ENCODE assay signal across 23 cellular contexts in the genomic region with DNA sequence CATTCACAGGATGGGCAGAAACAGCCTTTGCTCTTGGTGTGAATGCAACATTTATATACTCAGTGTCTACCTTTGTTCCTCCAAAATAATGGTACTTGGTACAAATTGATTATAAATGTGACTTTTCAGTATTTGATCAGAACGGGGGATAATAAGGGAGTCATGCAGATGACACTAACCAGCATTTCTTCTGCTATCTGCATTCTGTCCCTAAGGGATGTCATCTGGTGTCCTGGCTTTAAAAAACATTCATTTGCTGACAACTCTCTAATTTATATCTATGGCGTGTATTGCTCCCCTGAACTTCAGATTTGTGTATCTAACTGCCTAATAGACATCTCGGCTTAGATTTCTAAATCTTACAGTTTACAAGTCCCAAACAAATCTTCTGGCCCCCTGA.
"Had no signal": no experiment of that assay in that cellular context is flagged by ENCODE, and none has a peak within 500 bp of the region (broad histone marks: within the 10 kb centered on the region; RNA-seq: fewer than 3 reads in every experiment).

No MANE protein-coding gene starts in this region.

- H3K4me1 Mint-ChIP-seq: memory B cell; stimulated activated naive B cell treated with anti-CD40 and anti-IgM and Interleukin-4, amounts not matched to agents 10 μg/mL and 1 μg/mL and 100 μg/mL, for 72 hours; stimulated activated naive CD8-positive, alpha-beta T cell treated with anti-CD3 and anti-CD28 coated beads, Interleukin-15, amount 100 ng/mL, for 72 hours had no signal

- H3K36me3 Mint-ChIP-seq: memory B cell; stimulated activated naive B cell treated with anti-CD40 and anti-IgM and Interleukin-4, amounts not matched to agents 10 μg/mL and 1 μg/mL and 100 μg/mL, for 72 hours had no signal

- H3K27ac Mint-ChIP-seq: memory B cell; stimulated activated naive B cell treated with anti-CD40 and anti-IgM and Interleukin-4, amounts not matched to agents 10 μg/mL and 1 μg/mL and 100 μg/mL, for 72 hours; stimulated activated naive CD8-positive, alpha-beta T cell treated with anti-CD3 and anti-CD28 coated beads, Interleukin-15, amount 100 ng/mL, for 72 hours had no signal

- H3K9me3 ChIP-seq: esophagus muscularis mucosa, gastrocnemius medialis, heart right ventricle, lower lobe of right lung, neutrophil, sigmoid colon, thoracic aorta, transverse colon had no signal

- ATAC-seq: gastrocnemius medialis; heart right ventricle; left lung; lower lobe of right lung; stimulated activated naive B cell treated with anti-CD40 and anti-IgM and Interleukin-4, amounts not matched to agents 10 μg/mL and 1 μg/mL and 100 μg/mL, for 72 hours; stimulated activated naive CD8-positive, alpha-beta T cell treated with anti-CD3 and anti-CD28 coated beads, Interleukin-15, amount 100 ng/mL, for 72 hours had no signal

- H3K4me3 Mint-ChIP-seq: memory B cell; stimulated activated naive B cell treated with anti-CD40 and anti-IgM and Interleukin-4, amounts not matched to agents 10 μg/mL and 1 μg/mL and 100 μg/mL, for 72 hours; stimulated activated naive CD8-positive, alpha-beta T cell treated with anti-CD3 and anti-CD28 coated beads, Interleukin-15, amount 100 ng/mL, for 72 hours had no signal

- H3K9me3 Mint-ChIP-seq: memory B cell; stimulated activated naive B cell treated with anti-CD40 and anti-IgM and Interleukin-4, amounts not matched to agents 10 μg/mL and 1 μg/mL and 100 μg/mL, for 72 hours had no signal

- H3K27me3 ChIP-seq: dorsolateral prefrontal cortex, esophagus muscularis mucosa, gastrocnemius medialis, heart right ventricle, left lung, neutrophil, sigmoid colon, transverse colon had no signal

- H3K27ac ChIP-seq: dorsolateral prefrontal cortex, epithelial cell of prostate, esophagus muscularis mucosa, gastrocnemius medialis, heart right ventricle, left lung, lower lobe of right lung, neutrophil, sigmoid colon, skin epidermis, thoracic aorta, transverse colon had no signal

- H3K4me1 ChIP-seq: heart right ventricle, left lung, lower lobe of right lung, sigmoid colon had no signal

- DNase-seq: cortex of kidney; dorsolateral prefrontal cortex; effector memory CD4-positive, alpha-beta T cell; gastrocnemius medialis; heart right ventricle; islet precursor cell; left lung; lower lobe of right lung; midbrain; posterior cingulate gyrus; sigmoid colon; stimulated activated CD4-positive, alpha-beta T cell treated with anti-CD3 and anti-CD28 coated beads, Interleukin-2, amount 100 ng/mL, for 24 hours; stimulated activated CD4-positive, alpha-beta T cell treated with anti-CD3 and anti-CD28 coated beads, Interleukin-4, amount 100 ng/mL, for 4 hours; stimulated activated naive B cell treated with anti-CD40 and anti-IgM and Interleukin-4, amounts not matched to agents 10 μg/mL and 1 μg/mL and 100 μg/mL, for 72 hours; stimulated activated naive CD8-positive, alpha-beta T cell treated with anti-CD3 and anti-CD28 coated beads, Interleukin-15, amount 100 ng/mL, for 72 hours; substantia nigra; transverse colon had no signal

- H3K27me3 Mint-ChIP-seq: memory B cell; stimulated activated naive B cell treated with anti-CD40 and anti-IgM and Interleukin-4, amounts not matched to agents 10 μg/mL and 1 μg/mL and 100 μg/mL, for 72 hours; stimulated activated naive CD8-positive, alpha-beta T cell treated with anti-CD3 and anti-CD28 coated beads, Interleukin-15, amount 100 ng/mL, for 72 hours had no signal

- H3K36me3 ChIP-seq: esophagus muscularis mucosa, gastrocnemius medialis, heart right ventricle, left lung, lower lobe of right lung, neutrophil, sigmoid colon, thoracic aorta, transverse colon had no signal

- H3K4me3 ChIP-seq: dorsolateral prefrontal cortex, esophagus muscularis mucosa, gastrocnemius medialis, heart right ventricle, left lung, lower lobe of right lung, sigmoid colon, skin epidermis, thoracic aorta, transverse colon had no signal
